ENCODE assay signal across 11 cellular contexts in the genomic region with DNA sequence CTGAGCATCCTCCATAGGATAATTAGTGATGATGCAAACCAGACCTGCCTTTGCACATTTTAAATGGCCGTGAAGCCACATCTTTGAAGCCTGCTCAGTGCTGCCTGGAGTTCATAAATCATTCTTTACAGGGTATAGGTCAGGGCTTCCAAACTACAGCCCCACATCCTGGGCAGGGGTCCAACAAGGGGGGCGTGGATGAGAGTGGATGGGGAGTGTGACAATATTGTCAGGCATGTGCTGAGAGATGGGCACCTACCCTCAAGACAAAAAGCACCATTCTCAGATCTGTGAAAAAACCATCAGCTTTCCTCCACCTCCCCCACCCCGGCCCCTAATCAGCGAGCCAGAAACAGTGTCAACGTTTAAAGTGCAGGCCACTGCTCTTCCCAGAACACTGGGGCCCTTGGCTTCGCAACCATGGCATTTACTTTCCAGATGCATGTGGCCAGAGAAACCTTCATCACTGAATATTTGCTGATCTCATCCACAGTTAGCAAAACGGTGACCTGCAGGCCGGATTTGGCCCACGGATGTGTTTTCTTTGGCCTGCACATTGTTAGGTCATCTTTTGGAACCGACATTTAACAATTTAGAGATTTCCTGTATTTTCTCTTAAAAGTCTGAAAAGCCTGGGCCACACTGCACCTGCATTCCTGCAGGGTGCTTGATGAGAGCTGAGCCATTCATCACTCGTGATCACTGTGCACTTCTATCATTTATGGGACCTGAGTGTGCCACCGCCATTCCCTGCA.
DNase-seq lines count a peak whose midpoint lies in the region; ATAC-seq and TF ChIP-seq lines count a peak whose summit lies in the region.
"Had no signal": no experiment of that assay in that cellular context is flagged by ENCODE, and none has a peak within 500 bp of the region (broad histone marks: within the 10 kb centered on the region; RNA-seq: fewer than 3 reads in every experiment).

No MANE protein-coding gene starts in this region.

- H3K4me3 ChIP-seq in MM.1S (ENCODE audit: low read length) = no peak overlapping the region

- H3F3A ChIP-seq in MM.1S (ENCODE audit: insufficient read depth, low read length) = no peaks in the 10 kb centered on the region

- H3K27ac ChIP-seq in MM.1S (ENCODE audit: low read length) = no peak overlapping the region

- no peaks in the 10 kb centered on the region for H3K9me3 ChIP-seq in MM.1S (replicated peaks; ENCODE audit: insufficient read depth, low read length)

- no peak overlapping the region for H3K9ac ChIP-seq in MM.1S (ENCODE audit: low read length)

- no peaks in the 10 kb centered on the region for H3K36me3 ChIP-seq in MM.1S (replicated peaks; ENCODE audit: insufficient read depth, low read length)

- H3K9me3 Mint-ChIP-seq in activated naive CD8-positive, alpha-beta T cell treated with anti-CD3 and anti-CD28 coated beads, Interleukin-2, amount 50 U/mL, for 24 hours = no peaks in the 10 kb centered on the region
- H3K9me3 Mint-ChIP-seq: memory B cell had no signal

- no peak overlapping the region for H3K4me2 ChIP-seq in MM.1S (ENCODE audit: low read depth, low read length)

- TF ChIP-seq CTCF in MM.1S (IDR thresholded peaks at IDR 0.05; ENCODE audit: low read length) = no peak

- intact Hi-C loops in left cardiac atrium (cut with DNase I) (loop anchor here in 1 of 2 donors (5.0 to 10.0 kb wide), 2 partner anchors 68 to 165 kb away; no protein-coding TSS in a partner anchor), sciatic nerve (cut with DNase I) (loop anchor here (5.0 to 10.0 kb wide), 3 partner anchors 195 to 528 kb away; partner anchors contain the start of gene PGAP1)

- no peak overlapping the region for H2AFZ ChIP-seq in MM.1S (ENCODE audit: low read length)

- peaks cover 5% of the 10 kb centered on the region; the same call in 1 of the 2 replicates for H3K4me1 ChIP-seq in MM.1S (ENCODE audit: low read length)

- peaks cover 59% of the 10 kb centered on the region for H3K4me1 Mint-ChIP-seq in activated naive CD8-positive, alpha-beta T cell treated with anti-CD3 and anti-CD28 coated beads, Interleukin-2, amount 50 U/mL, for 24 hours

- no peak for ATAC-seq in activated naive CD8-positive, alpha-beta T cell treated with anti-CD3 and anti-CD28 coated beads, Interleukin-2, amount 50 U/mL, for 24 hours
- ATAC-seq in left cardiac atrium (peak in 1 of 2 donors; percentile 50), sciatic nerve (peak; percentile 94), HG02938 (IDR thresholded peaks at IDR 0.05; ENCODE audit: unreplicated experiment) (no peak)

- peaks cover 12% of the 10 kb centered on the region for H3K79me2 ChIP-seq in MM.1S (ENCODE audit: low read length)

- H3K27ac Mint-ChIP-seq in activated naive CD8-positive, alpha-beta T cell treated with anti-CD3 and anti-CD28 coated beads, Interleukin-2, amount 50 U/mL, for 24 hours = peak overlapping the region; percentile 31

- no peak overlapping the region for H3K4me3 Mint-ChIP-seq in activated naive CD8-positive, alpha-beta T cell treated with anti-CD3 and anti-CD28 coated beads, Interleukin-2, amount 50 U/mL, for 24 hours
- H3K4me3 Mint-ChIP-seq: memory B cell had no signal

- peaks cover 56% of the 10 kb centered on the region for H3K36me3 Mint-ChIP-seq in activated naive CD8-positive, alpha-beta T cell treated with anti-CD3 and anti-CD28 coated beads, Interleukin-2, amount 50 U/mL, for 24 hours (ENCODE audit: low read depth)

- DNase-seq in H4 (ENCODE audit: low spot score) = peak; percentile 22
- no peak for DNase-seq in activated naive CD8-positive, alpha-beta T cell treated with anti-CD3 and anti-CD28 coated beads, Interleukin-2, amount 50 U/mL, for 24 hours
- peak; percentile 49 for DNase-seq in left cardiac atrium
- peak; percentile 79 for DNase-seq in sciatic nerve (ENCODE audit: low spot score)
- DNase-seq in MM.1S = no peak
- no peak for DNase-seq in NCI-H1930 (lab: John Stamatoyannopoulos, UW)
- no peak for DNase-seq in Kasumi-1 (lab: John Stamatoyannopoulos, UW)
- DNase-seq: activated effector memory CD4-positive, alpha-beta T cell treated with anti-CD3 and anti-CD28 coated beads, Interleukin-2, amount 50 U/mL, for 16 hours; NK-92 treated with Interleukin-12 subunit alpha and Interleukin-12 subunit beta, amount 100 ng/mL, for 24 hours had no signal

- H3K27me3 ChIP-seq in MM.1S (replicated peaks; ENCODE audit: insufficient read depth, low read length) = no peaks in the 10 kb centered on the region

- no peaks in the 10 kb centered on the region for H3K27me3 Mint-ChIP-seq in activated naive CD8-positive, alpha-beta T cell treated with anti-CD3 and anti-CD28 coated beads, Interleukin-2, amount 50 U/mL, for 24 hours
- H3K27me3 Mint-ChIP-seq: memory B cell had no signal

- no peaks in the 10 kb centered on the region for H3K9me2 ChIP-seq in MM.1S (replicated peaks; ENCODE audit: insufficient read depth, low read length)

- no peaks in the 10 kb centered on the region for H4K20me1 ChIP-seq in MM.1S (ENCODE audit: insufficient read depth, low read length)

Comparison
In these comparisons a context has a peak if more than half of its experiments do, and no peak if none do; other contexts are left out.
1. DNase-seq: peak in H4 (single experiment), left cardiac atrium (single experiment) and sciatic nerve (single experiment); none in activated naive CD8-positive, alpha-beta T cell treated with anti-CD3 and anti-CD28 coated beads, Interleukin-2, amount 50 U/mL, for 24 hours (single experiment), MM.1S (single experiment), NCI-H1930 (0 of 2) and Kasumi-1 (0 of 2).